Comparison of ENCODE assay signal across 1 cellular context in the genomic region with DNA sequence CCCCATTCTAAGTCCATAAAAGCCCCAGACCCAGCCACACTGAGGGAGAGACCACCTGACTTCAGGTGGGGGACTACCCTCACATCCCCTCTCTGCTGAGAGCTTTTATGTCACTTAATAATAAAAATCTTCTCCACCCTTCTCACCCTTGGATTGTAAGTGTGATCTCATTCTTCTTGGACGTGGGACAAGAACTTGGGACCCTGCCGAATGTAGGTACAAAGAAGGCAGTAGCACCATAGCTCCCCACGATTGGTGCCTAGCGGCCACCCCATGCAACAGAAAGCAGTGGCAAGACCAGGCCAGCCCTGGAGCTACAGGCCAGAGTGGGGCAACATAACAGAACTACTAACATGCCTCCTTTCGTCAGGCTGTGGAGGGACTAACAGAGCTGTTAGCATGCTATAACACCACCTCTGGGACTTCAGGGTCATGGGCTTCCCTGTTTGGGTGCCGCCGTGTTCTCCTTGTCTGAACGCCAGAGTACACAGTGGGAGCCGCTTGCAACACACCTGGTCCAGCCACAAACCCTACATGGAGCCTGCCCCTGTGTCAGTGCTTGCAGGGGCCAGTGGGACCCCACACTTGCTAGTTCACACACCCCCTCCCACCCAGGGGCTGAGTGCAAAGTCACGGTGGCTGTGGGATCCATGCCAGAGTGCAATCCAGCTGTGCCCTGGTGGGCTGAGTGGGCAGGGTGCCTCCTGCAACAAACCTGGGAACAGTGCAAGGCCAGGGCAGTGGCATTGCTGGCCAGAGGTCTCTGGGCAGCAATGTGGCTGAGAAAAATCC.
TF ChIP-seq lines count a peak whose summit lies in the region.

No MANE protein-coding gene starts in this region.

TF ChIP-seq in HepG2, 621 proteins besides CTCF, POLR2A, EP300 and RAD21 (continued from another document and continues in another):
- TF ChIP-seq, protein P1, sequence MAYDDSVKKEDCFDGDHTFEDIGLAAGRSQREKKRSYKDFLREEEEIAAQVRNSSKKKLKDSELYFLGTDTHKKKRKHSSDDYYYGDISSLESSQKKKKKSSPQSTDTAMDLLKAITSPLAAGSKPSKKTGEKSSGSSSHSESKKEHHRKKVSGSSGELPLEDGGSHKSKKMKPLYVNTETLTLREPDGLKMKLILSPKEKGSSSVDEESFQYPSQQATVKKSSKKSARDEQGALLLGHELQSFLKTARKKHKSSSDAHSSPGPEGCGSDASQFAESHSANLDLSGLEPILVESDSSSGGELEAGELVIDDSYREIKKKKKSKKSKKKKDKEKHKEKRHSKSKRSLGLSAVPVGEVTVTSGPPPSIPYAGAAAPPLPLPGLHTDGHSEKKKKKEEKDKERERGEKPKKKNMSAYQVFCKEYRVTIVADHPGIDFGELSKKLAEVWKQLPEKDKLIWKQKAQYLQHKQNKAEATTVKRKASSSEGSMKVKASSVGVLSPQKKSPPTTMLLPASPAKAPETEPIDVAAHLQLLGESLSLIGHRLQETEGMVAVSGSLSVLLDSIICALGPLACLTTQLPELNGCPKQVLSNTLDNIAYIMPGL (CRISPR knock-in tag; IDR thresholded peaks at IDR 0.05; ENCODE audit: borderline replicate concordance in 1 of 2, low read depth in 1 of 2) = 0 out of 4 replicates have a peak, but pooled peaks have one; percentile 38 to 54
- 0 out of 2 replicates have a peak, but pooled peaks have one; percentile 12 for TF ChIP-seq HOXA3 (CRISPR knock-in tag; IDR thresholded peaks at IDR 0.05)
- TF ChIP-seq, protein P2, sequence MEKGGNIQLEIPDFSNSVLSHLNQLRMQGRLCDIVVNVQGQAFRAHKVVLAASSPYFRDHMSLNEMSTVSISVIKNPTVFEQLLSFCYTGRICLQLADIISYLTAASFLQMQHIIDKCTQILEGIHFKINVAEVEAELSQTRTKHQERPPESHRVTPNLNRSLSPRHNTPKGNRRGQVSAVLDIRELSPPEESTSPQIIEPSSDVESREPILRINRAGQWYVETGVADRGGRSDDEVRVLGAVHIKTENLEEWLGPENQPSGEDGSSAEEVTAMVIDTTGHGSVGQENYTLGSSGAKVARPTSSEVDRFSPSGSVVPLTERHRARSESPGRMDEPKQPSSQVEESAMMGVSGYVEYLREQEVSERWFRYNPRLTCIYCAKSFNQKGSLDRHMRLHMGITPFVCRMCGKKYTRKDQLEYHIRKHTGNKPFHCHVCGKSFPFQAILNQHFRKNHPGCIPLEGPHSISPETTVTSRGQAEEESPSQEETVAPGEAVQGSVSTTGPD (CRISPR knock-in tag; IDR thresholded peaks at IDR 0.05) = 0 out of 2 replicates have a peak, but pooled peaks have one; percentile 30
- 0 out of 2 replicates have a peak, but pooled peaks have one; percentile 51 for TF ChIP-seq ZNF567 (CRISPR knock-in tag; IDR thresholded peaks at IDR 0.05; ENCODE audit: borderline replicate concordance)
- TF ChIP-seq MAZ (IDR thresholded peaks at IDR 0.05; ENCODE audit: borderline replicate concordance, low read depth, low read length) = no peak
- TF ChIP-seq MAZ (CRISPR knock-in tag; IDR thresholded peaks at IDR 0.05; ENCODE audit: low read depth) = no peak
- no peak for TF ChIP-seq HCFC1 (IDR thresholded peaks at IDR 0.05; ENCODE audit: low read depth, low read length)
- TF ChIP-seq, protein P3, sequence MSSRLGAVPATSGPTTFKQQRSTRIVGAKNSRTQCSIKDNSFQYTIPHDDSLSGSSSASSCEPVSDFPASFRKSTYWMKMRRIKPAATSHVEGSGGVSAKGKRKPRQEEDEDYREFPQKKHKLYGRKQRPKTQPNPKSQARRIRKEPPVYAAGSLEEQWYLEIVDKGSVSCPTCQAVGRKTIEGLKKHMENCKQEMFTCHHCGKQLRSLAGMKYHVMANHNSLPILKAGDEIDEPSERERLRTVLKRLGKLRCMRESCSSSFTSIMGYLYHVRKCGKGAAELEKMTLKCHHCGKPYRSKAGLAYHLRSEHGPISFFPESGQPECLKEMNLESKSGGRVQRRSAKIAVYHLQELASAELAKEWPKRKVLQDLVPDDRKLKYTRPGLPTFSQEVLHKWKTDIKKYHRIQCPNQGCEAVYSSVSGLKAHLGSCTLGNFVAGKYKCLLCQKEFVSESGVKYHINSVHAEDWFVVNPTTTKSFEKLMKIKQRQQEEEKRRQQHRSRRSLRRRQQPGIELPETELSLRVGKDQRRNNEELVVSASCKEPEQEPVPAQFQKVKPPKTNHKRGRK (CRISPR knock-in tag; IDR thresholded peaks at IDR 0.05) = peak; percentile 72; the same call in 1 of the 2 replicates
- no peak for TF ChIP-seq NONO (IDR thresholded peaks at IDR 0.05)
- TF ChIP-seq NONO (CRISPR knock-in tag; conservative IDR thresholded peaks at IDR 0.05) = 0 out of 2 replicates have a peak, but pooled peaks have one; percentile 23
- TF ChIP-seq, protein P4, sequence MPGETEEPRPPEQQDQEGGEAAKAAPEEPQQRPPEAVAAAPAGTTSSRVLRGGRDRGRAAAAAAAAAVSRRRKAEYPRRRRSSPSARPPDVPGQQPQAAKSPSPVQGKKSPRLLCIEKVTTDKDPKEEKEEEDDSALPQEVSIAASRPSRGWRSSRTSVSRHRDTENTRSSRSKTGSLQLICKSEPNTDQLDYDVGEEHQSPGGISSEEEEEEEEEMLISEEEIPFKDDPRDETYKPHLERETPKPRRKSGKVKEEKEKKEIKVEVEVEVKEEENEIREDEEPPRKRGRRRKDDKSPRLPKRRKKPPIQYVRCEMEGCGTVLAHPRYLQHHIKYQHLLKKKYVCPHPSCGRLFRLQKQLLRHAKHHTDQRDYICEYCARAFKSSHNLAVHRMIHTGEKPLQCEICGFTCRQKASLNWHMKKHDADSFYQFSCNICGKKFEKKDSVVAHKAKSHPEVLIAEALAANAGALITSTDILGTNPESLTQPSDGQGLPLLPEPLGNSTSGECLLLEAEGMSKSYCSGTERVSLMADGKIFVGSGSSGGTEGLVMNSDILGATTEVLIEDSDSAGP (CRISPR knock-in tag; IDR thresholded peaks at IDR 0.05; ENCODE audit: borderline replicate concordance) = peak; percentile 26; the same call in 1 of the 2 replicates
- no peak for TF ChIP-seq FOXA1 (IDR thresholded peaks at IDR 0.05)
- TF ChIP-seq FOXA1 (CRISPR knock-in tag; IDR thresholded peaks at IDR 0.05) = peak; percentile 71
- TF ChIP-seq, protein P5, sequence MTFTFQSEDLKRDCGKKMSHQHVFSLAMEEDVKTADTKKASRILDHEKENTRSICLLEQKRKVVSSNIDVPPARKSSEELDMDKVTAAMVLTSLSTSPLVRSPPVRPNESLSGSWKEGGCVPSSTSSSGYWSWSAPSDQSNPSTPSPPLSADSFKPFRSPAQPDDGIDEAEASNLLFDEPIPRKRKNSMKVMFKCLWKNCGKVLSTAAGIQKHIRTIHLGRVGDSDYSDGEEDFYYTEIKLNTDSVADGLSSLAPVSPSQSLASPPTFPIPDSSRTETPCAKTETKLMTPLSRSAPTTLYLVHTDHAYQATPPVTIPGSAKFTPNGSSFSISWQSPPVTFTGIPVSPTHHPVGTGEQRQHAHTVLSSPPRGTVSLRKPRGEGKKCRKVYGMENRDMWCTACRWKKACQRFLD (CRISPR knock-in tag; IDR thresholded peaks at IDR 0.05; ENCODE audit: borderline replicate concordance) = no peak
- 0 out of 2 replicates have a peak, but pooled peaks have one; percentile 24 for TF ChIP-seq FOXA3 (CRISPR knock-in tag; IDR thresholded peaks at IDR 0.05)
- TF ChIP-seq HNF4A (CRISPR knock-in tag; IDR thresholded peaks at IDR 0.05) = peak; percentile 38; the same call in 1 of the 2 replicates
- TF ChIP-seq, protein P6, sequence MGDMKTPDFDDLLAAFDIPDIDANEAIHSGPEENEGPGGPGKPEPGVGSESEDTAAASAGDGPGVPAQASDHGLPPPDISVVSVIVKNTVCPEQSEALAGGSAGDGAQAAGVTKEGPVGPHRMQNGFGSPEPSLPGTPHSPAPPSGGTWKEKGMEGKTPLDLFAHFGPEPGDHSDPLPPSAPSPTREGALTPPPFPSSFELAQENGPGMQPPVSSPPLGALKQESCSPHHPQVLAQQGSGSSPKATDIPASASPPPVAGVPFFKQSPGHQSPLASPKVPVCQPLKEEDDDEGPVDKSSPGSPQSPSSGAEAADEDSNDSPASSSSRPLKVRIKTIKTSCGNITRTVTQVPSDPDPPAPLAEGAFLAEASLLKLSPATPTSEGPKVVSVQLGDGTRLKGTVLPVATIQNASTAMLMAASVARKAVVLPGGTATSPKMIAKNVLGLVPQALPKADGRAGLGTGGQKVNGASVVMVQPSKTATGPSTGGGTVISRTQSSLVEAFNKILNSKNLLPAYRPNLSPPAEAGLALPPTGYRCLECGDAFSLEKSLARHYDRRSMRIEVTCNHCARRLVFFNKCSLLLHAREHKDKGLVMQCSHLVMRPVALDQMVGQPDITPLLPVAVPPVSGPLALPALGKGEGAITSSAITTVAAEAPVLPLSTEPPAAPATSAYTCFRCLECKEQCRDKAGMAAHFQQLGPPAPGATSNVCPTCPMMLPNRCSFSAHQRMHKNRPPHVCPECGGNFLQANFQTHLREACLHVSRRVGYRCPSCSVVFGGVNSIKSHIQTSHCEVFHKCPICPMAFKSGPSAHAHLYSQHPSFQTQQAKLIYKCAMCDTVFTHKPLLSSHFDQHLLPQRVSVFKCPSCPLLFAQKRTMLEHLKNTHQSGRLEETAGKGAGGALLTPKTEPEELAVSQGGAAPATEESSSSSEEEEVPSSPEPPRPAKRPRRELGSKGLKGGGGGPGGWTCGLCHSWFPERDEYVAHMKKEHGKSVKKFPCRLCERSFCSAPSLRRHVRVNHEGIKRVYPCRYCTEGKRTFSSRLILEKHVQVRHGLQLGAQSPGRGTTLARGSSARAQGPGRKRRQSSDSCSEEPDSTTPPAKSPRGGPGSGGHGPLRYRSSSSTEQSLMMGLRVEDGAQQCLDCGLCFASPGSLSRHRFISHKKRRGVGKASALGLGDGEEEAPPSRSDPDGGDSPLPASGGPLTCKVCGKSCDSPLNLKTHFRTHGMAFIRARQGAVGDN (CRISPR knock-in tag; IDR thresholded peaks at IDR 0.05) = peak; percentile 67
- no peak for TF ChIP-seq CCAR2 (optimal IDR thresholded peaks at IDR 0.05; ENCODE audit: low read depth, low read length)
- no peak for TF ChIP-seq ZEB1 (IDR thresholded peaks at IDR 0.05; ENCODE audit: insufficient replicate concordance, low read depth)
- TF ChIP-seq, protein P7, sequence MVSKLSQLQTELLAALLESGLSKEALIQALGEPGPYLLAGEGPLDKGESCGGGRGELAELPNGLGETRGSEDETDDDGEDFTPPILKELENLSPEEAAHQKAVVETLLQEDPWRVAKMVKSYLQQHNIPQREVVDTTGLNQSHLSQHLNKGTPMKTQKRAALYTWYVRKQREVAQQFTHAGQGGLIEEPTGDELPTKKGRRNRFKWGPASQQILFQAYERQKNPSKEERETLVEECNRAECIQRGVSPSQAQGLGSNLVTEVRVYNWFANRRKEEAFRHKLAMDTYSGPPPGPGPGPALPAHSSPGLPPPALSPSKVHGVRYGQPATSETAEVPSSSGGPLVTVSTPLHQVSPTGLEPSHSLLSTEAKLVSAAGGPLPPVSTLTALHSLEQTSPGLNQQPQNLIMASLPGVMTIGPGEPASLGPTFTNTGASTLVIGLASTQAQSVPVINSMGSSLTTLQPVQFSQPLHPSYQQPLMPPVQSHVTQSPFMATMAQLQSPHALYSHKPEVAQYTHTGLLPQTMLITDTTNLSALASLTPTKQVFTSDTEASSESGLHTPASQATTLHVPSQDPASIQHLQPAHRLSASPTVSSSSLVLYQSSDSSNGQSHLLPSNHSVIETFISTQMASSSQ (IDR thresholded peaks at IDR 0.05; ENCODE audit: low read depth) = no peak
- TF ChIP-seq, protein P7 (CRISPR knock-in tag; IDR thresholded peaks at IDR 0.05; ENCODE audit: borderline replicate concordance) = 0 out of 2 replicates have a peak, but pooled peaks have one; percentile 42
- TF ChIP-seq ZNF839 (CRISPR knock-in tag; IDR thresholded peaks at IDR 0.05; ENCODE audit: borderline replicate concordance) = peak; percentile 78; the same call in 1 of the 2 replicates
- TF ChIP-seq AGO2 (optimal IDR thresholded peaks at IDR 0.05; ENCODE audit: low read depth, low read length) = no peak
- TF ChIP-seq, protein P8, sequence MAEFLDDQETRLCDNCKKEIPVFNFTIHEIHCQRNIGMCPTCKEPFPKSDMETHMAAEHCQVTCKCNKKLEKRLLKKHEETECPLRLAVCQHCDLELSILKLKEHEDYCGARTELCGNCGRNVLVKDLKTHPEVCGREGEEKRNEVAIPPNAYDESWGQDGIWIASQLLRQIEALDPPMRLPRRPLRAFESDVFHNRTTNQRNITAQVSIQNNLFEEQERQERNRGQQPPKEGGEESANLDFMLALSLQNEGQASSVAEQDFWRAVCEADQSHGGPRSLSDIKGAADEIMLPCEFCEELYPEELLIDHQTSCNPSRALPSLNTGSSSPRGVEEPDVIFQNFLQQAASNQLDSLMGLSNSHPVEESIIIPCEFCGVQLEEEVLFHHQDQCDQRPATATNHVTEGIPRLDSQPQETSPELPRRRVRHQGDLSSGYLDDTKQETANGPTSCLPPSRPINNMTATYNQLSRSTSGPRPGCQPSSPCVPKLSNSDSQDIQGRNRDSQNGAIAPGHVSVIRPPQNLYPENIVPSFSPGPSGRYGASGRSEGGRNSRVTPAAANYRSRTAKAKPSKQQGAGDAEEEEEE (CRISPR knock-in tag; IDR thresholded peaks at IDR 0.05; ENCODE audit: borderline replicate concordance) = no peak
- 0 out of 2 replicates have a peak, but pooled peaks have one; percentile 33 for TF ChIP-seq ZNF619 (CRISPR knock-in tag; IDR thresholded peaks at IDR 0.05)
- peak; percentile 34; the same call in 1 of the 2 replicates for TF ChIP-seq FOXJ3 (CRISPR knock-in tag; IDR thresholded peaks at IDR 0.05; ENCODE audit: borderline replicate concordance)
- TF ChIP-seq, protein P9, sequence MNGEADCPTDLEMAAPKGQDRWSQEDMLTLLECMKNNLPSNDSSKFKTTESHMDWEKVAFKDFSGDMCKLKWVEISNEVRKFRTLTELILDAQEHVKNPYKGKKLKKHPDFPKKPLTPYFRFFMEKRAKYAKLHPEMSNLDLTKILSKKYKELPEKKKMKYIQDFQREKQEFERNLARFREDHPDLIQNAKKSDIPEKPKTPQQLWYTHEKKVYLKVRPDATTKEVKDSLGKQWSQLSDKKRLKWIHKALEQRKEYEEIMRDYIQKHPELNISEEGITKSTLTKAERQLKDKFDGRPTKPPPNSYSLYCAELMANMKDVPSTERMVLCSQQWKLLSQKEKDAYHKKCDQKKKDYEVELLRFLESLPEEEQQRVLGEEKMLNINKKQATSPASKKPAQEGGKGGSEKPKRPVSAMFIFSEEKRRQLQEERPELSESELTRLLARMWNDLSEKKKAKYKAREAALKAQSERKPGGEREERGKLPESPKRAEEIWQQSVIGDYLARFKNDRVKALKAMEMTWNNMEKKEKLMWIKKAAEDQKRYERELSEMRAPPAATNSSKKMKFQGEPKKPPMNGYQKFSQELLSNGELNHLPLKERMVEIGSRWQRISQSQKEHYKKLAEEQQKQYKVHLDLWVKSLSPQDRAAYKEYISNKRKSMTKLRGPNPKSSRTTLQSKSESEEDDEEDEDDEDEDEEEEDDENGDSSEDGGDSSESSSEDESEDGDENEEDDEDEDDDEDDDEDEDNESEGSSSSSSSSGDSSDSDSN (CRISPR knock-in tag; IDR thresholded peaks at IDR 0.05) = peak; percentile 55
